ENCODE assay signal across 12 cellular contexts in the genomic region with DNA sequence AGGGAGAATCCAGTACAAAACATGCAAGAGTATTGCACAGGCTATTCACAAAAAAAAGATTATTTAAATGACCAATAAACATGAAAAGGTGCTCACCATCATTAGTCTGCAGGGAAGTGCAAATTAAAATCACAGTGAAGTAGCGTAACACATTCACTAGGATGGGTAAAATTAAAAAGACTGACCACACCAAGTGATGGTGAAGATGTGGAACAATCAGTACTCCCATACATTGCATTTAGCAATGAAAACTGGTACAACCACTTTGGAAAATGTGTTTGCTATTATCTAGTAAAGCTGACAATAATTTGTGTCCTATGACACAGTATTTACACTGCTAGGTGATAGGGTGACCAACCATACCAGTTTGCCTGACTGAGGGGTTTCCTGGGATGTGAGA. TPM values are rescaled to one million over a fixed set of nuclear protein-coding genes. Genes with fewer than 3 reads are reported as not detected.
"Had no signal": no experiment of that assay in that cellular context is flagged by ENCODE, and none has a peak within 500 bp of the region (broad histone marks: within the 10 kb centered on the region; RNA-seq: fewer than 3 reads in every experiment).

No MANE protein-coding gene starts in this region.

- H2AFZ ChIP-seq: GM23248, GM23338 had no signal

- H3K4me2 ChIP-seq: GM23338 had no signal

- ATAC-seq: GM23338, HCT116 had no signal

- H3K4me1 ChIP-seq: HAP-1 had no signal

- FAIRE-seq: H1, H54 had no signal

- H3K36me3 ChIP-seq: HAP-1 had no signal

- H3K9ac ChIP-seq: GM23248 had no signal

- DNase-seq: GM23248, GOT3, H7, H9, HCEC 1CT, HFFc6 had no signal

- H3K4me3 ChIP-seq: GM23248, GM23338, HAP-1 had no signal

- H3K27ac ChIP-seq: GM23248 had no signal

RNA-seq across cellular contexts. Expression of a gene that starts 26.4 kb away (rescaled TPM):
- total RNA-seq: GM23248, H4, H9 had no signal

RNA-seq across cellular contexts. Expression of a gene that starts 34.0 kb away (rescaled TPM):
- total RNA-seq: GM23248, H1, H7, H9 had no signal
- polyA plus RNA-seq: GM23338 had no signal

RNA-seq across cellular contexts. Expression of a gene that starts 45.5 kb away (rescaled TPM):
- total RNA-seq: GM23248, H1, H7, HFFc6 had no signal
- polyA plus RNA-seq: GM23248 had no signal

RNA-seq across cellular contexts. Expression of a gene that starts 51.5 kb away (rescaled TPM):
- total RNA-seq: GM23248, H4 had no signal
- polyA plus RNA-seq: GM23248 had no signal
